Comparison of ENCODE assay signal across 8 cellular contexts in the genomic region with DNA sequence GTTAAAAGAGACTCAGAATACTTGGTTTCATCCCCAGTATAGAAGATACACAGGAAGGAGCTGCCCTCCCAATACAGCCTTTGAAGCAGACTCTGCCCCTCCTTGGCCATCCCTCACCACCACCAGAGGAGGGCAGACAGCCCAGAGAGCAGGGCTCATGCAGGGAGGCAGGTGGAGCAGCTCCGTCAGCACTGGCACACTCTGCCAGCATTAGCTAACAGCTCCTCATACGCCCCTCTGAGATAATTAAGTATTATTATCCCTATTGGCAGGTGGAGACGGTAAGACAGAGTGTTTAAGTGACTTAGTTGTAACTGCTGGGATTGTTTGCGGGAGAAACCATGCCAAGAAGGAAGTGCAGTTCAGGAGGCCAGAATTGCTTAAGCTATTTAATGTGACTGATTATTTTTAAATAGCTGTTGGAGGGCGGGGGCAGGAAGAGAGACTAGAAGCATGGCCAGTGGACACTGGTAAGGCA.
DNase-seq lines count a peak whose midpoint lies in the region; ATAC-seq and TF ChIP-seq lines count a peak whose summit lies in the region.
"Had no signal": no experiment of that assay in that cellular context is flagged by ENCODE, and none has a peak within 500 bp of the region (broad histone marks: within the 10 kb centered on the region; RNA-seq: fewer than 3 reads in every experiment).

No MANE protein-coding gene starts in this region.

- H3K27ac ChIP-seq in substantia nigra (ENCODE audit: low read depth, low read length, poor library complexity, severe bottlenecking): peak overlapping the region; percentile 5

- no peak overlapping the region for H3K4me3 ChIP-seq in epithelial cell of proximal tubule (ENCODE audit: low read depth, low read length)

- ATAC-seq in GM18520 (IDR thresholded peaks at IDR 0.05; ENCODE audit: unreplicated experiment): no peak
- ATAC-seq: activated CD8-positive, alpha-beta T cell treated with anti-CD3 and anti-CD28 coated beads, Interleukin-2, amount 10 ng/mL, durations not matched to agents 7 days and 5 days had no signal

- TF ChIP-seq CTCF in epithelial cell of proximal tubule (conservative IDR thresholded peaks at IDR 0.05; ENCODE audit: low read depth, low read length): peak; percentile 43

- DNase-seq in MV-4-11 (lab: John Stamatoyannopoulos, UW) (peak; percentile 32), NCI-H446 (lab: John Stamatoyannopoulos, UW) (peak; percentile 56 to 81), epithelial cell of proximal tubule (ENCODE audit: low read depth) (no peak), substantia nigra (lab: John Stamatoyannopoulos, UW) (peak in 6 of 49 donors; percentile 6 to 64 (median 16)), midbrain (lab: John Stamatoyannopoulos, UW) (no peak), H4 (ENCODE audit: low spot score) (no peak)
- DNase-seq: activated CD8-positive, alpha-beta T cell treated with anti-CD3 and anti-CD28 coated beads, Interleukin-2, amount 10 ng/mL, durations not matched to agents 7 days and 5 days had no signal

Comparison
In these comparisons a context has a peak if more than half of its experiments do, and no peak if none do; other contexts are left out.
1. DNase-seq: peak in MV-4-11 (single experiment) and NCI-H446 (2 of 2); none in epithelial cell of proximal tubule (single experiment), midbrain (single experiment) and H4 (single experiment).